ENCODE assay signal across 1 cellular context in genomic region chr22:37607010-37607911, GRCh38.
TF ChIP-seq lines count a peak whose summit lies in the region.

No MANE protein-coding gene starts in this region.

TF ChIP-seq in HepG2, 621 proteins besides CTCF, POLR2A, EP300 and RAD21 (continued from another document and continues in another):
- TF ChIP-seq SRSF1 (optimal IDR thresholded peaks at IDR 0.05; ENCODE audit: low read depth, low read length) (no peak), XBP1 (CRISPR knock-in tag; IDR thresholded peaks at IDR 0.05) (no peak), LCORL (IDR thresholded peaks at IDR 0.05) (no peak), LCORL (CRISPR knock-in tag; IDR thresholded peaks at IDR 0.05) (peak; percentile 66), POLR2AphosphoS2 (IDR thresholded peaks at IDR 0.05; ENCODE audit: low read depth, low read length) (no peak), NR2C2 (CRISPR knock-in tag; IDR thresholded peaks at IDR 0.05; ENCODE audit: borderline replicate concordance) (no peak; the same call in 1 of the 2 replicates), ZNF761 (CRISPR knock-in tag; conservative IDR thresholded peaks at IDR 0.05) (no peak), KIAA2018 (CRISPR knock-in tag; IDR thresholded peaks at IDR 0.05; ENCODE audit: borderline replicate concordance) (no peak), EEA1 (CRISPR knock-in tag; IDR thresholded peaks at IDR 0.05; ENCODE audit: borderline replicate concordance) (no peak), ZMAT5 (CRISPR knock-in tag; IDR thresholded peaks at IDR 0.05; ENCODE audit: borderline replicate concordance, low read depth) (no peak), GFI1 (CRISPR knock-in tag; IDR thresholded peaks at IDR 0.05; ENCODE audit: borderline replicate concordance) (no peak), ARNTL (CRISPR knock-in tag; IDR thresholded peaks at IDR 0.05) (no peak), ZNF580 (CRISPR knock-in tag; IDR thresholded peaks at IDR 0.05; ENCODE audit: borderline replicate concordance, low read depth) (peak; percentile 43; the same call in 1 of the 2 replicates), RBFOX2 (IDR thresholded peaks at IDR 0.05; ENCODE audit: low read depth, low read length) (no peak), TCF12 (IDR thresholded peaks at IDR 0.05) (no peak), TCF12 (CRISPR knock-in tag; IDR thresholded peaks at IDR 0.05) (no peak), SRSF9 (IDR thresholded peaks at IDR 0.05; ENCODE audit: borderline replicate concordance, insufficient read depth, low read depth, low read length, poor library complexity, severe bottlenecking) (no peak), ZHX1 (CRISPR knock-in tag; IDR thresholded peaks at IDR 0.05; ENCODE audit: low read depth) (peak; percentile 64; the same call in 1 of the 2 replicates), ZNF543 (CRISPR knock-in tag; IDR thresholded peaks at IDR 0.05) (no peak), ARID3A (IDR thresholded peaks at IDR 0.05; ENCODE audit: low read depth, low read length) (no peak), ZNF280D (CRISPR knock-in tag; IDR thresholded peaks at IDR 0.05) (no peak), ZNF205 (CRISPR knock-in tag; IDR thresholded peaks at IDR 0.05) (peak; percentile 50; the same call in 1 of the 2 replicates), ZNF839 (CRISPR knock-in tag; IDR thresholded peaks at IDR 0.05; ENCODE audit: borderline replicate concordance) (no peak), IKZF4 (CRISPR knock-in tag; IDR thresholded peaks at IDR 0.05; ENCODE audit: borderline replicate concordance, low read depth, not compliant biosample characterization) (no peak), KAT7 (CRISPR knock-in tag; IDR thresholded peaks at IDR 0.05; ENCODE audit: borderline replicate concordance) (no peak), GLMP (CRISPR knock-in tag; IDR thresholded peaks at IDR 0.05; ENCODE audit: borderline replicate concordance) (no peak), MAZ (IDR thresholded peaks at IDR 0.05; ENCODE audit: borderline replicate concordance, low read depth, low read length) (no peak), MAZ (CRISPR knock-in tag; IDR thresholded peaks at IDR 0.05; ENCODE audit: low read depth) (peak; percentile 30; the same call in 1 of the 2 replicates), ZNF234 (CRISPR knock-in tag; conservative IDR thresholded peaks at IDR 0.05) (no peak), CERS6 (CRISPR knock-in tag; IDR thresholded peaks at IDR 0.05) (no peak), CEBPZ (IDR thresholded peaks at IDR 0.05; ENCODE audit: low read length) (no peak), CBX2 (IDR thresholded peaks at IDR 0.05; ENCODE audit: low read depth, low read length) (no peak), CBX2 (CRISPR knock-in tag; IDR thresholded peaks at IDR 0.05; ENCODE audit: low read depth) (no peak), TGIF2 (CRISPR knock-in tag; IDR thresholded peaks at IDR 0.05) (no peak), ETV6 (CRISPR knock-in tag; conservative IDR thresholded peaks at IDR 0.05) (no peak), ZSCAN29 (CRISPR knock-in tag; conservative IDR thresholded peaks at IDR 0.05) (no peak), SCMH1 (CRISPR knock-in tag; IDR thresholded peaks at IDR 0.05; ENCODE audit: borderline replicate concordance) (no peak), SPEN (CRISPR knock-in tag; IDR thresholded peaks at IDR 0.05; ENCODE audit: low read depth) (peak; percentile 43; the same call in 1 of the 2 replicates), ZNF75D (CRISPR knock-in tag; IDR thresholded peaks at IDR 0.05; ENCODE audit: borderline replicate concordance) (no peak)
